Comparison of ENCODE assay signal across 1 cellular context in the genomic region with DNA sequence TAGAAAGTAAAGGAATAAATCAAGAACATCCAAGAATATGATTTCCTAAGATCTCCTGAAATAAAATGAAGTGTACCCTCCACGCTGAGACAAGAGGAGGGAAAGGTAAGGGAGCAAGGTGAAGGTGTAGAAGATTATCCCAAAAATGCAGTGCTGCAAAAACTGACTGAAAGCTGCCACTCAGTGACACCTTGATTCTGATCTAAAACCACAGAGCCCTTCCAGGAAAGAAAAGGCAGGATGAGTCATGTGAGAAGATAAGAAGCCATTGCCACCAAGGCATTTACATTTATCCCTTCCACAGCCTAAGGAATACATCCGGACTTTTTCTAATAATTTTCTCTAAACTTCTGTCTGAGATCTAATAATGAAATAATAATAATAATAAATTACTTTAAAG.
A peak's percentile ranks its signal among the peaks of the same experiment; 100 is the strongest.
TF ChIP-seq lines count a peak whose summit lies in the region.

No MANE protein-coding gene starts in this region.

TF ChIP-seq in K562, 482 proteins besides CTCF, POLR2A, EP300 and RAD21 (continues in another document):
- TF ChIP-seq HNRNPLL (IDR thresholded peaks at IDR 0.05; ENCODE audit: low read depth, low read length, poor library complexity, severe bottlenecking) (no peak), SP2 (IDR thresholded peaks at IDR 0.05; ENCODE audit: extremely low read depth, low read depth, low read length, poor library complexity, severe bottlenecking) (no peak), STAG1 (CRISPR knock-in tag; IDR thresholded peaks at IDR 0.05; ENCODE audit: borderline replicate concordance) (no peak), CAMTA2 (CRISPR knock-in tag; conservative IDR thresholded peaks at IDR 0.05) (no peak), ZNF146 (CRISPR knock-in tag; IDR thresholded peaks at IDR 0.05; ENCODE audit: unreplicated experiment) (no peak), NCOA1 (IDR thresholded peaks at IDR 0.05; ENCODE audit: low read depth) (no peak), LEF1 (IDR thresholded peaks at IDR 0.05) (peak; percentile 54; the same call in 1 of the 2 replicates), JUNB (CRISPR knock-in tag; conservative IDR thresholded peaks at IDR 0.05) (0 out of 2 replicates have a peak, but pooled peaks have one; percentile 8), FIP1L1 (IDR thresholded peaks at IDR 0.05; ENCODE audit: low read depth, low read length, poor library complexity, severe bottlenecking) (no peak), FOS (IDR thresholded peaks at IDR 0.05; ENCODE audit: extremely low read depth, insufficient read length) (peak; percentile 46), MAFG (tag; conservative IDR thresholded peaks at IDR 0.05) (0 out of 2 replicates have a peak, but pooled peaks have one; percentile 11), NCOR1 (IDR thresholded peaks at IDR 0.05) (peak; percentile 18; the same call in 1 of the 2 replicates), MBD2 (IDR thresholded peaks at IDR 0.05; ENCODE audit: borderline replicate concordance, low read depth) (no peak), NELFE (IDR thresholded peaks at IDR 0.05; ENCODE audit: insufficient read depth, insufficient read length) (no peak), HDAC3 (IDR thresholded peaks at IDR 0.05; ENCODE audit: borderline replicate concordance, partially characterized antibody) (no peak), STAT5A (IDR thresholded peaks at IDR 0.05; ENCODE audit: borderline replicate concordance, low read length) (peak; percentile 79), HDAC2 (IDR thresholded peaks at IDR 0.05) (peak; percentile 46; the same call in 1 of the 2 replicates), MECOM (CRISPR knock-in tag; IDR thresholded peaks at IDR 0.05) (peak; percentile 57; the same call in 1 of the 2 replicates), SMARCC2 (IDR thresholded peaks at IDR 0.05; ENCODE audit: low read depth) (peak; percentile 76), NR1H2 (CRISPR knock-in tag; IDR thresholded peaks at IDR 0.05) (no peak), FOXM1 (IDR thresholded peaks at IDR 0.05; ENCODE audit: low read depth) (no peak), FOXM1 (CRISPR knock-in tag; IDR thresholded peaks at IDR 0.05; ENCODE audit: low read depth) (no peak), IFI16 (CRISPR knock-in tag; IDR thresholded peaks at IDR 0.05) (no peak), MYNN (IDR thresholded peaks at IDR 0.05) (no peak), MYNN (CRISPR knock-in tag; IDR thresholded peaks at IDR 0.05) (no peak), ZNF445 (CRISPR knock-in tag; IDR thresholded peaks at IDR 0.05; ENCODE audit: low read depth) (no peak), ZNF780A (CRISPR knock-in tag; IDR thresholded peaks at IDR 0.05) (no peak), FOSL1 (tag; conservative IDR thresholded peaks at IDR 0.05) (peak; percentile 95), GATAD2A (IDR thresholded peaks at IDR 0.05) (no peak), KDM1A (IDR thresholded peaks at IDR 0.05) (0 out of 4 replicates have a peak, but pooled peaks of 1 of the 2 experiments have one; percentile 9), KDM4B (IDR thresholded peaks at IDR 0.05; ENCODE audit: borderline replicate concordance in 2 of 2, low read depth in 1 of 2) (no peak), NR2C1 (IDR thresholded peaks at IDR 0.05) (no peak), NR2C1 (tag; IDR thresholded peaks at IDR 0.05) (no peak), RCOR1 (IDR thresholded peaks at IDR 0.05; ENCODE audit: borderline replicate concordance in 1 of 2, low read depth in 2 of 2, low read length in 2 of 2) (peak in 1 of 2 experiments; percentile 78; a peak in 2 of 4 replicates), PCBP2 (IDR thresholded peaks at IDR 0.05; ENCODE audit: low read depth, low read length, poor library complexity, severe bottlenecking) (no peak), ELF4 (CRISPR knock-in tag; IDR thresholded peaks at IDR 0.05) (no peak)
- TF ChIP-seq, protein P1, sequence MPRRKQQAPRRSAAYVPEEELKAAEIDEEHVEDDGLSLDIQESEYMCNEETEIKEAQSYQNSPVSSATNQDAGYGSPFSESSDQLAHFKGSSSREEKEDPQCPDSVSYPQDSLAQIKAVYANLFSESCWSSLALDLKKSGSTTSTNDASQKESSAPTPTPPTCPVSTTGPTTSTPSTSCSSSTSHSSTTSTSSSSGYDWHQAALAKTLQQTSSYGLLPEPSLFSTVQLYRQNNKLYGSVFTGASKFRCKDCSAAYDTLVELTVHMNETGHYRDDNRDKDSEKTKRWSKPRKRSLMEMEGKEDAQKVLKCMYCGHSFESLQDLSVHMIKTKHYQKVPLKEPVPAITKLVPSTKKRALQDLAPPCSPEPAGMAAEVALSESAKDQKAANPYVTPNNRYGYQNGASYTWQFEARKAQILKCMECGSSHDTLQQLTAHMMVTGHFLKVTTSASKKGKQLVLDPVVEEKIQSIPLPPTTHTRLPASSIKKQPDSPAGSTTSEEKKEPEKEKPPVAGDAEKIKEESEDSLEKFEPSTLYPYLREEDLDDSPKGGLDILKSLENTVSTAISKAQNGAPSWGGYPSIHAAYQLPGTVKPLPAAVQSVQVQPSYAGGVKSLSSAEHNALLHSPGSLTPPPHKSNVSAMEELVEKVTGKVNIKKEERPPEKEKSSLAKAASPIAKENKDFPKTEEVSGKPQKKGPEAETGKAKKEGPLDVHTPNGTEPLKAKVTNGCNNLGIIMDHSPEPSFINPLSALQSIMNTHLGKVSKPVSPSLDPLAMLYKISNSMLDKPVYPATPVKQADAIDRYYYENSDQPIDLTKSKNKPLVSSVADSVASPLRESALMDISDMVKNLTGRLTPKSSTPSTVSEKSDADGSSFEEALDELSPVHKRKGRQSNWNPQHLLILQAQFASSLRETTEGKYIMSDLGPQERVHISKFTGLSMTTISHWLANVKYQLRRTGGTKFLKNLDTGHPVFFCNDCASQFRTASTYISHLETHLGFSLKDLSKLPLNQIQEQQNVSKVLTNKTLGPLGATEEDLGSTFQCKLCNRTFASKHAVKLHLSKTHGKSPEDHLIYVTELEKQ (CRISPR knock-in tag; IDR thresholded peaks at IDR 0.05): peak; percentile 98
- TF ChIP-seq, protein P2, sequence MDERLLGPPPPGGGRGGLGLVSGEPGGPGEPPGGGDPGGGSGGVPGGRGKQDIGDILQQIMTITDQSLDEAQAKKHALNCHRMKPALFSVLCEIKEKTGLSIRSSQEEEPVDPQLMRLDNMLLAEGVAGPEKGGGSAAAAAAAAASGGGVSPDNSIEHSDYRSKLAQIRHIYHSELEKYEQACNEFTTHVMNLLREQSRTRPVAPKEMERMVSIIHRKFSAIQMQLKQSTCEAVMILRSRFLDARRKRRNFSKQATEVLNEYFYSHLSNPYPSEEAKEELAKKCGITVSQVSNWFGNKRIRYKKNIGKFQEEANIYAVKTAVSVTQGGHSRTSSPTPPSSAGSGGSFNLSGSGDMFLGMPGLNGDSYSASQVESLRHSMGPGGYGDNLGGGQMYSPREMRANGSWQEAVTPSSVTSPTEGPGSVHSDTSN (CRISPR knock-in tag; IDR thresholded peaks at IDR 0.05; ENCODE audit: low read depth): peak; percentile 58
- TF ChIP-seq, protein P2 (tag; conservative IDR thresholded peaks at IDR 0.05; ENCODE audit: low read depth): peak; percentile 84
- TF ChIP-seq, protein P3, sequence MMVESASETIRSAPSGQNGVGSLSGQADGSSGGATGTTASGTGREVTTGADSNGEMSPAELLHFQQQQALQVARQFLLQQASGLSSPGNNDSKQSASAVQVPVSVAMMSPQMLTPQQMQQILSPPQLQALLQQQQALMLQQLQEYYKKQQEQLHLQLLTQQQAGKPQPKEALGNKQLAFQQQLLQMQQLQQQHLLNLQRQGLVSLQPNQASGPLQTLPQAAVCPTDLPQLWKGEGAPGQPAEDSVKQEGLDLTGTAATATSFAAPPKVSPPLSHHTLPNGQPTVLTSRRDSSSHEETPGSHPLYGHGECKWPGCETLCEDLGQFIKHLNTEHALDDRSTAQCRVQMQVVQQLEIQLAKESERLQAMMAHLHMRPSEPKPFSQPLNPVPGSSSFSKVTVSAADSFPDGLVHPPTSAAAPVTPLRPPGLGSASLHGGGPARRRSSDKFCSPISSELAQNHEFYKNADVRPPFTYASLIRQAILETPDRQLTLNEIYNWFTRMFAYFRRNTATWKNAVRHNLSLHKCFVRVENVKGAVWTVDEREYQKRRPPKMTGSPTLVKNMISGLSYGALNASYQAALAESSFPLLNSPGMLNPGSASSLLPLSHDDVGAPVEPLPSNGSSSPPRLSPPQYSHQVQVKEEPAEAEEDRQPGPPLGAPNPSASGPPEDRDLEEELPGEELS (CRISPR knock-in tag; IDR thresholded peaks at IDR 0.05; ENCODE audit: borderline replicate concordance): no peak
- TF ChIP-seq, protein P4, sequence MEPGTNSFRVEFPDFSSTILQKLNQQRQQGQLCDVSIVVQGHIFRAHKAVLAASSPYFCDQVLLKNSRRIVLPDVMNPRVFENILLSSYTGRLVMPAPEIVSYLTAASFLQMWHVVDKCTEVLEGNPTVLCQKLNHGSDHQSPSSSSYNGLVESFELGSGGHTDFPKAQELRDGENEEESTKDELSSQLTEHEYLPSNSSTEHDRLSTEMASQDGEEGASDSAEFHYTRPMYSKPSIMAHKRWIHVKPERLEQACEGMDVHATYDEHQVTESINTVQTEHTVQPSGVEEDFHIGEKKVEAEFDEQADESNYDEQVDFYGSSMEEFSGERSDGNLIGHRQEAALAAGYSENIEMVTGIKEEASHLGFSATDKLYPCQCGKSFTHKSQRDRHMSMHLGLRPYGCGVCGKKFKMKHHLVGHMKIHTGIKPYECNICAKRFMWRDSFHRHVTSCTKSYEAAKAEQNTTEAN (CRISPR knock-in tag; IDR thresholded peaks at IDR 0.05): no peak
- TF ChIP-seq, protein P5, sequence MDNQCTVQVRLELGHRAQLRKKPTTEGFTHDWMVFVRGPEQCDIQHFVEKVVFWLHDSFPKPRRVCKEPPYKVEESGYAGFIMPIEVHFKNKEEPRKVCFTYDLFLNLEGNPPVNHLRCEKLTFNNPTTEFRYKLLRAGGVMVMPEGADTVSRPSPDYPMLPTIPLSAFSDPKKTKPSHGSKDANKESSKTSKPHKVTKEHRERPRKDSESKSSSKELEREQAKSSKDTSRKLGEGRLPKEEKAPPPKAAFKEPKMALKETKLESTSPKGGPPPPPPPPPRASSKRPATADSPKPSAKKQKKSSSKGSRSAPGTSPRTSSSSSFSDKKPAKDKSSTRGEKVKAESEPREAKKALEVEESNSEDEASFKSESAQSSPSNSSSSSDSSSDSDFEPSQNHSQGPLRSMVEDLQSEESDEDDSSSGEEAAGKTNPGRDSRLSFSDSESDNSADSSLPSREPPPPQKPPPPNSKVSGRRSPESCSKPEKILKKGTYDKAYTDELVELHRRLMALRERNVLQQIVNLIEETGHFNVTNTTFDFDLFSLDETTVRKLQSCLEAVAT (IDR thresholded peaks at IDR 0.05): peak in 1 of 2 experiments; percentile 57; a peak in 1 of 4 replicates
- TF ChIP-seq, protein P6, sequence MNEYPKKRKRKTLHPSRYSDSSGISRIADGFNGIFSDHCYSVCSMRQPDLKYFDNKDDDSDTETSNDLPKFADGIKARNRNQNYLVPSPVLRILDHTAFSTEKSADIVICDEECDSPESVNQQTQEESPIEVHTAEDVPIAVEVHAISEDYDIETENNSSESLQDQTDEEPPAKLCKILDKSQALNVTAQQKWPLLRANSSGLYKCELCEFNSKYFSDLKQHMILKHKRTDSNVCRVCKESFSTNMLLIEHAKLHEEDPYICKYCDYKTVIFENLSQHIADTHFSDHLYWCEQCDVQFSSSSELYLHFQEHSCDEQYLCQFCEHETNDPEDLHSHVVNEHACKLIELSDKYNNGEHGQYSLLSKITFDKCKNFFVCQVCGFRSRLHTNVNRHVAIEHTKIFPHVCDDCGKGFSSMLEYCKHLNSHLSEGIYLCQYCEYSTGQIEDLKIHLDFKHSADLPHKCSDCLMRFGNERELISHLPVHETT (CRISPR knock-in tag; conservative IDR thresholded peaks at IDR 0.05 in 1 of 2, IDR thresholded peaks at IDR 0.05 in 1 of 2): no peak
- TF ChIP-seq, protein P7, sequence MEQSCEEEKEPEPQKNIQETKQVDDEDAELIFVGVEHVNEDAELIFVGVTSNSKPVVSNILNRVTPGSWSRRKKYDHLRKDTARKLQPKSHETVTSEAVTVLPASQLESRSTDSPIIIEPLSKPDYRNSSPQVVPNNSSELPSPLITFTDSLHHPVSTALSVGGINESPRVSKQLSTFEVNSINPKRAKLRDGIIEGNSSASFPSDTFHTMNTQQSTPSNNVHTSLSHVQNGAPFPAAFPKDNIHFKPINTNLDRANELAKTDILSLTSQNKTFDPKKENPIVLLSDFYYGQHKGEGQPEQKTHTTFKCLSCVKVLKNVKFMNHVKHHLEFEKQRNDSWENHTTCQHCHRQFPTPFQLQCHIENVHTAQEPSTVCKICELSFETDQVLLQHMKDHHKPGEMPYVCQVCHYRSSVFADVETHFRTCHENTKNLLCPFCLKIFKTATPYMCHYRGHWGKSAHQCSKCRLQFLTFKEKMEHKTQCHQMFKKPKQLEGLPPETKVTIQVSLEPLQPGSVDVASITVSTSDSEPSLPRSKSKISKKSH (CRISPR knock-in tag; IDR thresholded peaks at IDR 0.05): no peak
- TF ChIP-seq, protein P8, sequence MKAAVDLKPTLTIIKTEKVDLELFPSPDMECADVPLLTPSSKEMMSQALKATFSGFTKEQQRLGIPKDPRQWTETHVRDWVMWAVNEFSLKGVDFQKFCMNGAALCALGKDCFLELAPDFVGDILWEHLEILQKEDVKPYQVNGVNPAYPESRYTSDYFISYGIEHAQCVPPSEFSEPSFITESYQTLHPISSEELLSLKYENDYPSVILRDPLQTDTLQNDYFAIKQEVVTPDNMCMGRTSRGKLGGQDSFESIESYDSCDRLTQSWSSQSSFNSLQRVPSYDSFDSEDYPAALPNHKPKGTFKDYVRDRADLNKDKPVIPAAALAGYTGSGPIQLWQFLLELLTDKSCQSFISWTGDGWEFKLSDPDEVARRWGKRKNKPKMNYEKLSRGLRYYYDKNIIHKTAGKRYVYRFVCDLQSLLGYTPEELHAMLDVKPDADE (conservative IDR thresholded peaks at IDR 0.05; ENCODE audit: control insufficient read depth, low read depth, low read length): no peak
- TF ChIP-seq, protein P9, sequence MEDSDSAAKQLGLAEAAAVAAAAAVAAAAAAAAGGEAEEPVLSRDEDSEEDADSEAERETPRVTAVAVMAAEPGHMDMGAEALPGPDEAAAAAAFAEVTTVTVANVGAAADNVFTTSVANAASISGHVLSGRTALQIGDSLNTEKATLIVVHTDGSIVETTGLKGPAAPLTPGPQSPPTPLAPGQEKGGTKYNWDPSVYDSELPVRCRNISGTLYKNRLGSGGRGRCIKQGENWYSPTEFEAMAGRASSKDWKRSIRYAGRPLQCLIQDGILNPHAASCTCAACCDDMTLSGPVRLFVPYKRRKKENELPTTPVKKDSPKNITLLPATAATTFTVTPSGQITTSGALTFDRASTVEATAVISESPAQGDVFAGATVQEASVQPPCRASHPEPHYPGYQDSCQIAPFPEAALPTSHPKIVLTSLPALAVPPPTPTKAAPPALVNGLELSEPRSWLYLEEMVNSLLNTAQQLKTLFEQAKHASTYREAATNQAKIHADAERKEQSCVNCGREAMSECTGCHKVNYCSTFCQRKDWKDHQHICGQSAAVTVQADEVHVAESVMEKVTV (CRISPR knock-in tag; IDR thresholded peaks at IDR 0.05): no peak
- TF ChIP-seq, protein P10, sequence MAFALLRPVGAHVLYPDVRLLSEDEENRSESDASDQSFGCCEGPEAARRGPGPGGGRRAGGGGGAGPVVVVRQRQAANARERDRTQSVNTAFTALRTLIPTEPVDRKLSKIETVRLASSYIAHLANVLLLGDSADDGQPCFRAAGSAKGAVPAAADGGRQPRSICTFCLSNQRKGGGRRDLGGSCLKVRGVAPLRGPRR (CRISPR knock-in tag; IDR thresholded peaks at IDR 0.05): no peak
